ENCODE assay signal across 1 cellular context in genomic region chr10:102641880-102642552, GRCh38.
TF ChIP-seq lines count a peak whose summit lies in the region.

No MANE protein-coding gene starts in this region.

TF ChIP-seq in HepG2, 621 proteins besides CTCF, POLR2A, EP300 and RAD21 (continued from another document and continues in another):
- no peak for TF ChIP-seq TBL1XR1 (IDR thresholded peaks at IDR 0.05; ENCODE audit: borderline replicate concordance, low read length, partially characterized antibody)
- TF ChIP-seq YY1 (IDR thresholded peaks at IDR 0.05; ENCODE audit: insufficient read depth, insufficient replicate concordance, low read depth, low read length) = peak; percentile 57
- TF ChIP-seq RBM22 (optimal IDR thresholded peaks at IDR 0.05; ENCODE audit: low read length) = no peak
- TF ChIP-seq PHF8 (CRISPR knock-in tag; IDR thresholded peaks at IDR 0.05) = peak; percentile 66
- no peak for TF ChIP-seq ZNF883 (CRISPR knock-in tag; IDR thresholded peaks at IDR 0.05; ENCODE audit: not compliant biosample characterization)
- 0 out of 2 replicates have a peak, but pooled peaks have one; percentile 60 for TF ChIP-seq MXD1 (CRISPR knock-in tag; IDR thresholded peaks at IDR 0.05)
- 0 out of 2 replicates have a peak, but pooled peaks have one; percentile 76 for TF ChIP-seq ZNF235 (CRISPR knock-in tag; IDR thresholded peaks at IDR 0.05; ENCODE audit: borderline replicate concordance)
- no peak for TF ChIP-seq MATR3 (CRISPR knock-in tag; IDR thresholded peaks at IDR 0.05)
- no peak for TF ChIP-seq PBX2 (CRISPR knock-in tag; IDR thresholded peaks at IDR 0.05)
- peak; percentile 66; the same call in 1 of the 2 replicates for TF ChIP-seq ZNF609 (CRISPR knock-in tag; IDR thresholded peaks at IDR 0.05; ENCODE audit: borderline replicate concordance)
- TF ChIP-seq ATF3 (CRISPR knock-in tag; IDR thresholded peaks at IDR 0.05) = 0 out of 2 replicates have a peak, but pooled peaks have one; percentile 18
- no peak for TF ChIP-seq SOX6 (IDR thresholded peaks at IDR 0.05)
- peak; percentile 66 for TF ChIP-seq SOX6 (CRISPR knock-in tag; IDR thresholded peaks at IDR 0.05)
- 0 out of 2 replicates have a peak, but pooled peaks have one; percentile 61 for TF ChIP-seq CAMTA2 (CRISPR knock-in tag; IDR thresholded peaks at IDR 0.05; ENCODE audit: borderline replicate concordance)
- TF ChIP-seq RXRB (CRISPR knock-in tag; IDR thresholded peaks at IDR 0.05; ENCODE audit: borderline replicate concordance) = peak; percentile 23; the same call in 1 of the 2 replicates
- TF ChIP-seq SALL1 (CRISPR knock-in tag; IDR thresholded peaks at IDR 0.05) = peak; percentile 54; the same call in 1 of the 2 replicates
- TF ChIP-seq ASH2L (IDR thresholded peaks at IDR 0.05; ENCODE audit: insufficient read length, low read depth, low read length) = peak; percentile 40
- TF ChIP-seq ZNF574 (CRISPR knock-in tag; IDR thresholded peaks at IDR 0.05) = peak; percentile 50; the same call in 1 of the 2 replicates
- TF ChIP-seq ATAD3A (CRISPR knock-in tag; IDR thresholded peaks at IDR 0.05) = no peak
- no peak for TF ChIP-seq ZEB1 (IDR thresholded peaks at IDR 0.05; ENCODE audit: insufficient replicate concordance, low read depth)
- 0 out of 2 replicates have a peak, but pooled peaks have one; percentile 9 for TF ChIP-seq AHR (CRISPR knock-in tag; IDR thresholded peaks at IDR 0.05)
- peak; percentile 38; the same call in 1 of the 2 replicates for TF ChIP-seq ZFP36L1 (CRISPR knock-in tag; IDR thresholded peaks at IDR 0.05)
- TF ChIP-seq SP1 (IDR thresholded peaks at IDR 0.05) = no peak
- peak; percentile 88 for TF ChIP-seq SP1 (CRISPR knock-in tag; IDR thresholded peaks at IDR 0.05)
- 0 out of 2 replicates have a peak, but pooled peaks have one; percentile 1 for TF ChIP-seq SOX5 (CRISPR knock-in tag; IDR thresholded peaks at IDR 0.05; ENCODE audit: borderline replicate concordance)
- no peak for TF ChIP-seq JUND (CRISPR knock-in tag; IDR thresholded peaks at IDR 0.05)
- TF ChIP-seq KAT8 (CRISPR knock-in tag; IDR thresholded peaks at IDR 0.05) = peak; percentile 34; the same call in 1 of the 2 replicates
- peak; percentile 68 for TF ChIP-seq SAP130 (CRISPR knock-in tag; IDR thresholded peaks at IDR 0.05; ENCODE audit: low read depth)
- TF ChIP-seq ATF1 (CRISPR knock-in tag; IDR thresholded peaks at IDR 0.05) = no peak
- TF ChIP-seq RAD51 (IDR thresholded peaks at IDR 0.05; ENCODE audit: borderline replicate concordance) = peak; percentile 54; the same call in 1 of the 2 replicates
- TF ChIP-seq ZNF543 (CRISPR knock-in tag; IDR thresholded peaks at IDR 0.05) = 0 out of 2 replicates have a peak, but pooled peaks have one; percentile 12
- 0 out of 2 replicates have a peak, but pooled peaks have one; percentile 8 for TF ChIP-seq ZNF317 (CRISPR knock-in tag; IDR thresholded peaks at IDR 0.05)
- TF ChIP-seq ARID5B (CRISPR knock-in tag; IDR thresholded peaks at IDR 0.05) = peak; percentile 42; the same call in 1 of the 2 replicates
- TF ChIP-seq FOXK1 (CRISPR knock-in tag; IDR thresholded peaks at IDR 0.05; ENCODE audit: borderline replicate concordance, low read depth) = peak; percentile 54; the same call in 1 of the 2 replicates
- TF ChIP-seq ETV6 (CRISPR knock-in tag; conservative IDR thresholded peaks at IDR 0.05) = peak; percentile 55; the same call in 1 of the 2 replicates
- TF ChIP-seq MED8 (CRISPR knock-in tag; IDR thresholded peaks at IDR 0.05; ENCODE audit: insufficient replicate concordance) = peak; percentile 45
- peak; percentile 88 for TF ChIP-seq HOMEZ (CRISPR knock-in tag; IDR thresholded peaks at IDR 0.05; ENCODE audit: low read depth)
- no peak for TF ChIP-seq NKX3-1 (CRISPR knock-in tag; IDR thresholded peaks at IDR 0.05)
- peak; percentile 97 for TF ChIP-seq ZBTB25 (CRISPR knock-in tag; IDR thresholded peaks at IDR 0.05)
- peak; percentile 78; the same call in 1 of the 2 replicates for TF ChIP-seq TBX2 (CRISPR knock-in tag; IDR thresholded peaks at IDR 0.05; ENCODE audit: borderline replicate concordance)
- peak; percentile 34; the same call in 1 of the 2 replicates for TF ChIP-seq SALL2 (CRISPR knock-in tag; IDR thresholded peaks at IDR 0.05)
- no peak for TF ChIP-seq ZBTB7A (CRISPR knock-in tag; IDR thresholded peaks at IDR 0.05)
- TF ChIP-seq PTBP1 (IDR thresholded peaks at IDR 0.05; ENCODE audit: low read depth, low read length, poor library complexity, severe bottlenecking) = no peak
- peak; percentile 93 for TF ChIP-seq HNRNPK (IDR thresholded peaks at IDR 0.05; ENCODE audit: low read depth, low read length, poor library complexity, severe bottlenecking)
- TF ChIP-seq TCF7 (IDR thresholded peaks at IDR 0.05; ENCODE audit: low read depth) = peak; percentile 91
- no peak; the same call in 1 of the 2 replicates for TF ChIP-seq CBX5 (CRISPR knock-in tag; IDR thresholded peaks at IDR 0.05; ENCODE audit: borderline replicate concordance)
- TF ChIP-seq ARNTL (CRISPR knock-in tag; IDR thresholded peaks at IDR 0.05) = peak; percentile 49; the same call in 1 of the 2 replicates
- TF ChIP-seq ZNF614 (CRISPR knock-in tag; IDR thresholded peaks at IDR 0.05; ENCODE audit: borderline replicate concordance) = 0 out of 2 replicates have a peak, but pooled peaks have one; percentile 42
- TF ChIP-seq AGO1 (IDR thresholded peaks at IDR 0.05; ENCODE audit: low read depth, low read length, poor library complexity, severe bottlenecking) = peak; percentile 90
- TF ChIP-seq NFYC (CRISPR knock-in tag; IDR thresholded peaks at IDR 0.05) = peak; percentile 70
- TF ChIP-seq ELF1 (CRISPR knock-in tag; IDR thresholded peaks at IDR 0.05) = peak; percentile 85
